ENCODE assay signal across 25 cellular contexts in genomic region chr1:10813801-10814200, GRCh38.
"Had no signal": no experiment of that assay in that cellular context is flagged by ENCODE, and none has a peak within 500 bp of the region (broad histone marks: within the 10 kb centered on the region; RNA-seq: fewer than 3 reads in every experiment).

No MANE protein-coding gene starts in this region.

- H3K27me3 ChIP-seq: body of pancreas had no signal

- H3K4me3 Mint-ChIP-seq: activated CD4-positive, alpha-beta T cell treated with anti-CD3 and anti-CD28 coated beads for 36 hours; activated CD8-positive, alpha-beta T cell treated with anti-CD3 and anti-CD28 coated beads for 36 hours; activated naive CD8-positive, alpha-beta T cell treated with anti-CD3 and anti-CD28 coated beads, Interleukin-2, amount 10 ng/mL, durations not matched to agents 7 days and 5 days; T-helper 1 cell treated with Interleukin-12 subunit alpha and Interleukin-12 subunit beta and Interleukin-4 antibody, amounts not matched to agents 30 μg/mL and 1 μg/mL, for 36 hours had no signal

- DNase-seq: activated CD4-positive, alpha-beta T cell treated with anti-CD3 and anti-CD28 coated beads for 36 hours; activated CD4-positive, alpha-beta T cell treated with anti-CD3 and anti-CD28 coated beads, Interleukin-2, amount 50 U/mL, for 1 hour; activated CD8-positive, alpha-beta memory T cell treated with anti-CD3 and anti-CD28 coated beads, Interleukin-2, amount 50 U/mL, for 4 hours; activated CD8-positive, alpha-beta T cell treated with anti-CD3 and anti-CD28 coated beads for 36 hours; activated naive CD4-positive, alpha-beta T cell treated with anti-CD3 and anti-CD28 coated beads, Interleukin-2, amount 50 U/mL, for 16 hours; activated naive CD8-positive, alpha-beta T cell treated with anti-CD3 and anti-CD28 coated beads, Interleukin-2, amount 10 ng/mL, durations not matched to agents 7 days and 5 days; activated T-cell treated with anti-CD3 and anti-CD28 coated beads, Interleukin-2, amount 50 U/mL, for 1 hour; body of pancreas; central memory CD4-positive, alpha-beta T cell; Karpas-422; MM.1S; NCI-H1105; NCI-H146; NCI-H187 treated with DMSO at 0.1 percent for 48 hours; NCI-H2081 treated with DMSO at 0.1 percent for 48 hours; NCI-H2171; NCI-H2227 treated with DMSO at 0.1 percent for 48 hours; NCI-H69; OCI-M1; SHP77 had no signal

- H3K27ac Mint-ChIP-seq: activated CD4-positive, alpha-beta T cell treated with anti-CD3 and anti-CD28 coated beads for 36 hours; activated CD8-positive, alpha-beta T cell treated with anti-CD3 and anti-CD28 coated beads for 36 hours; activated naive CD8-positive, alpha-beta T cell treated with anti-CD3 and anti-CD28 coated beads, Interleukin-2, amount 10 ng/mL, durations not matched to agents 7 days and 5 days; T-helper 1 cell treated with Interleukin-12 subunit alpha and Interleukin-12 subunit beta and Interleukin-4 antibody, amounts not matched to agents 30 μg/mL and 1 μg/mL, for 36 hours had no signal

- H3K9me3 ChIP-seq: adrenal gland, ascending aorta, body of pancreas, SJSA1 had no signal

- H3K4me1 ChIP-seq: adrenal gland, ascending aorta, SJSA1 had no signal

- H3K4me1 Mint-ChIP-seq: activated CD4-positive, alpha-beta T cell treated with anti-CD3 and anti-CD28 coated beads for 36 hours; activated naive CD8-positive, alpha-beta T cell treated with anti-CD3 and anti-CD28 coated beads, Interleukin-2, amount 10 ng/mL, durations not matched to agents 7 days and 5 days had no signal

- H3K27ac ChIP-seq: adrenal gland, ascending aorta, SJSA1 had no signal

- H3K36me3 ChIP-seq: adrenal gland, ascending aorta, SJSA1 had no signal

- H3K9me3 Mint-ChIP-seq: activated CD8-positive, alpha-beta T cell treated with anti-CD3 and anti-CD28 coated beads for 36 hours; activated naive CD8-positive, alpha-beta T cell treated with anti-CD3 and anti-CD28 coated beads, Interleukin-2, amount 10 ng/mL, durations not matched to agents 7 days and 5 days; T-helper 1 cell treated with Interleukin-12 subunit alpha and Interleukin-12 subunit beta and Interleukin-4 antibody, amounts not matched to agents 30 μg/mL and 1 μg/mL, for 36 hours had no signal

- H3K4me3 ChIP-seq: adrenal gland, ascending aorta, body of pancreas, K562, SJSA1 had no signal

- H3K36me3 Mint-ChIP-seq: activated naive CD8-positive, alpha-beta T cell treated with anti-CD3 and anti-CD28 coated beads, Interleukin-2, amount 10 ng/mL, durations not matched to agents 7 days and 5 days had no signal
